8 cellular contexts compared by ENCODE assay signal in the genomic region with DNA sequence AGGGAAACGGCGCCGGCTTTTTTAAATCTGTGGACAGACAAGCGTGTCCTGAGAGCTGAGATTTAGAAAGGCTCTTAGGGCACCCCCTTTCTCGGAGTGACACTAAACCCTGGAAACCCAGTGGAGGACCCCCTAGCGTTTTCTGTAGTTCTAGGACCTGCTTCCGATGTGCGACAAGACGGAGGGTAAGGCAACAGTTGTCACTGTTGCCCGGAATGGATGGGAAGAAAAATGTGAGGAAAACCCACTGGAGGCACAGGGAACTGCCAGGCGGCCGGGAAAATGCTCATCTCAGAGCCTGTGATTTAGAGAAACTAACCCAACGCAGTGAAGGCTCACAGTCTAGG. TPM values are rescaled to one million over a fixed set of nuclear protein-coding genes. Genes with fewer than 3 reads are reported as not detected.
DNase-seq lines count a peak whose midpoint lies in the region; ATAC-seq and TF ChIP-seq lines count a peak whose summit lies in the region.

No MANE protein-coding gene starts in this region.

- TF ChIP-seq CTCF in coronary artery (IDR thresholded peaks at IDR 0.05): no peak

- H3K9me3 ChIP-seq in muscle layer of colon (ENCODE audit: low read length): no peaks in the 10 kb centered on the region

- H3K4me3 ChIP-seq in coronary artery (peak overlapping the region; percentile 90), muscle layer of colon (ENCODE audit: low read depth in 1 of 2, low read length in 2 of 2) (peak overlapping the region; percentile 49 to 74)

- peak; percentile 52 for DNase-seq in AG20443 (ENCODE audit: low spot score)
- peak; percentile 60 for DNase-seq in NCI-H82 treated with DMSO at 0.1 percent for 48 hours (lab: John Stamatoyannopoulos, UW; ENCODE audit: unreplicated experiment)
- DNase-seq in coronary artery (ENCODE audit: low spot score): no peak
- no peak for DNase-seq in activated effector memory CD4-positive, alpha-beta T cell treated with Interleukin-2 at 50 U/mL for 16 hours
- no peak for DNase-seq in mesenteric fat pad (ENCODE audit: low spot score)

- H3K36me3 ChIP-seq in muscle layer of colon (ENCODE audit: insufficient read depth, low read length): peaks cover 47% of the 10 kb centered on the region

- peak overlapping the region; percentile 62 for H3K9ac ChIP-seq in muscle layer of colon (ENCODE audit: low read length)

- H3K4me1 ChIP-seq in muscle layer of colon (ENCODE audit: insufficient read depth, low read length): peaks cover 37% of the 10 kb centered on the region

- peak overlapping the region; percentile 76 to 91 for H3K27ac ChIP-seq in coronary artery
- H3K27ac ChIP-seq in muscle layer of colon (ENCODE audit: low read depth, low read length): peak overlapping the region; percentile 85

- ATAC-seq in GM21619 (IDR thresholded peaks at IDR 0.05; ENCODE audit: unreplicated experiment) (peak; percentile 25), HG02981 (IDR thresholded peaks at IDR 0.05; ENCODE audit: unreplicated experiment) (no peak)

- H3K27me3 ChIP-seq in muscle layer of colon (ENCODE audit: control insufficient read depth in 1 of 2, insufficient read depth in 2 of 2, low read length in 2 of 2): no peaks in the 10 kb centered on the region

RNA-seq across cellular contexts. Expression of gene ATP5F1E, which starts 0.6 kb away (rescaled TPM):
- total RNA-seq in mesenteric fat pad: 71.3 TPM

RNA-seq across cellular contexts. Expression of gene PRELID3B, which starts 9.9 kb away (rescaled TPM):
- total RNA-seq in mesenteric fat pad: 56.8 TPM

RNA-seq across cellular contexts. Expression of gene TUBB1, which starts 13.5 kb away (rescaled TPM):
- total RNA-seq in mesenteric fat pad: 0.51 TPM

RNA-seq across cellular contexts. Expression of gene CTSZ, which starts 25.6 kb away (rescaled TPM):
- 277 TPM for total RNA-seq in mesenteric fat pad

RNA-seq across cellular contexts. Expression of gene NELFCD, which starts 51.6 kb away (rescaled TPM):
- total RNA-seq in mesenteric fat pad: 43.9 TPM

Comparison
In these comparisons a context has a peak if more than half of its experiments do, and no peak if none do; other contexts are left out.
1. DNase-seq: peak in AG20443 (single experiment) and NCI-H82 treated with DMSO at 0.1 percent for 48 hours (single experiment); none in coronary artery (single experiment), activated effector memory CD4-positive, alpha-beta T cell treated with Interleukin-2 at 50 U/mL for 16 hours (single experiment) and mesenteric fat pad (single experiment).